Comparison of ENCODE assay signal across 1 cellular context in genomic region chr19:19732579-19733501, GRCh38.
TF ChIP-seq lines count a peak whose summit lies in the region.

ZNF14 (minus strand) TSS chr19:19733112; CDS start chr19:19732958, 154 bp downstream.

TF ChIP-seq in HepG2, 621 proteins besides CTCF, POLR2A, EP300 and RAD21 (continued from another document and continues in another):
- TF ChIP-seq ZNF276 (CRISPR knock-in tag; IDR thresholded peaks at IDR 0.05; ENCODE audit: low read depth) (peak; percentile 68; the same call in 1 of the 2 replicates), ZNF512B (CRISPR knock-in tag; IDR thresholded peaks at IDR 0.05; ENCODE audit: borderline replicate concordance) (no peak), TCF7 (IDR thresholded peaks at IDR 0.05; ENCODE audit: low read depth) (no peak), CEBPG (CRISPR knock-in tag; IDR thresholded peaks at IDR 0.05) (peak; percentile 75), ZFP90 (CRISPR knock-in tag; IDR thresholded peaks at IDR 0.05; ENCODE audit: borderline replicate concordance) (peak; percentile 74), HMG20B (CRISPR knock-in tag; conservative IDR thresholded peaks at IDR 0.05) (no peak), ZFP36L1 (CRISPR knock-in tag; IDR thresholded peaks at IDR 0.05) (no peak), ZNF282 (IDR thresholded peaks at IDR 0.05; ENCODE audit: partially characterized antibody) (no peak), HMGXB4 (CRISPR knock-in tag; IDR thresholded peaks at IDR 0.05; ENCODE audit: borderline replicate concordance in 1 of 2, low read depth in 1 of 2) (peak; percentile 68 to 77; a peak in 1 of 4 replicates), ZNF326 (CRISPR knock-in tag; IDR thresholded peaks at IDR 0.05; ENCODE audit: borderline replicate concordance) (no peak), SALL2 (CRISPR knock-in tag; IDR thresholded peaks at IDR 0.05) (peak; percentile 51; the same call in 1 of the 2 replicates), ZNF563 (CRISPR knock-in tag; IDR thresholded peaks at IDR 0.05) (peak; percentile 82; the same call in 1 of the 2 replicates), ZNF431 (CRISPR knock-in tag; IDR thresholded peaks at IDR 0.05; ENCODE audit: borderline replicate concordance, low read depth) (no peak), THAP7 (CRISPR knock-in tag; IDR thresholded peaks at IDR 0.05) (no peak), ZNF619 (CRISPR knock-in tag; IDR thresholded peaks at IDR 0.05) (peak; percentile 68; the same call in 1 of the 2 replicates), ZNF280B (CRISPR knock-in tag; IDR thresholded peaks at IDR 0.05; ENCODE audit: borderline replicate concordance) (peak; percentile 82), ATAD3A (CRISPR knock-in tag; IDR thresholded peaks at IDR 0.05) (no peak), ZFAT (CRISPR knock-in tag; conservative IDR thresholded peaks at IDR 0.05) (0 out of 2 replicates have a peak, but pooled peaks have one; percentile 28), TERF1 (CRISPR knock-in tag; IDR thresholded peaks at IDR 0.05) (no peak), ZNF143 (CRISPR knock-in tag; IDR thresholded peaks at IDR 0.05) (no peak; the same call in 1 of the 2 replicates), ZNF552 (CRISPR knock-in tag; IDR thresholded peaks at IDR 0.05; ENCODE audit: borderline replicate concordance) (no peak), CENPT (CRISPR knock-in tag; IDR thresholded peaks at IDR 0.05; ENCODE audit: low read depth) (no peak), KDM5A (IDR thresholded peaks at IDR 0.05; ENCODE audit: borderline replicate concordance, low read length) (0 out of 2 replicates have a peak, but pooled peaks have one; percentile 36), TRAFD1 (CRISPR knock-in tag; IDR thresholded peaks at IDR 0.05; ENCODE audit: borderline replicate concordance) (peak; percentile 75; the same call in 1 of the 2 replicates), MBNL3 (CRISPR knock-in tag; conservative IDR thresholded peaks at IDR 0.05) (no peak), ZNF567 (CRISPR knock-in tag; IDR thresholded peaks at IDR 0.05; ENCODE audit: borderline replicate concordance) (no peak; the same call in 1 of the 2 replicates), SMAD3 (CRISPR knock-in tag; IDR thresholded peaks at IDR 0.05) (no peak), HNRNPK (IDR thresholded peaks at IDR 0.05; ENCODE audit: low read depth, low read length, poor library complexity, severe bottlenecking) (no peak), HNRNPH1 (optimal IDR thresholded peaks at IDR 0.05; ENCODE audit: low read depth, low read length) (no peak), E2F5 (CRISPR knock-in tag; conservative IDR thresholded peaks at IDR 0.05) (no peak), ZNF253 (CRISPR knock-in tag; IDR thresholded peaks at IDR 0.05; ENCODE audit: borderline replicate concordance) (no peak), ZNF614 (CRISPR knock-in tag; IDR thresholded peaks at IDR 0.05; ENCODE audit: borderline replicate concordance) (no peak; the same call in 1 of the 2 replicates), FOXK1 (CRISPR knock-in tag; IDR thresholded peaks at IDR 0.05; ENCODE audit: borderline replicate concordance, low read depth) (no peak), ZBTB49 (CRISPR knock-in tag; IDR thresholded peaks at IDR 0.05; ENCODE audit: borderline replicate concordance) (no peak), RXRA (CRISPR knock-in tag; IDR thresholded peaks at IDR 0.05) (peak; percentile 32; the same call in 1 of the 2 replicates), ZNF597 (CRISPR knock-in tag; IDR thresholded peaks at IDR 0.05) (no peak), ZNF784 (CRISPR knock-in tag; IDR thresholded peaks at IDR 0.05; ENCODE audit: borderline replicate concordance) (0 out of 2 replicates have a peak, but pooled peaks have one; percentile 15), ZNF557 (CRISPR knock-in tag; IDR thresholded peaks at IDR 0.05) (no peak; the same call in 1 of the 2 replicates), NFRKB (IDR thresholded peaks at IDR 0.05) (no peak), ZNF710 (CRISPR knock-in tag; IDR thresholded peaks at IDR 0.05; ENCODE audit: borderline replicate concordance) (no peak), KLF11 (CRISPR knock-in tag; IDR thresholded peaks at IDR 0.05) (no peak)
